In genomic region chr2:88126772-88127637, GRCh38 we compare ENCODE assay signal across 33 cellular contexts. TPM values are rescaled to one million over a fixed set of nuclear protein-coding genes. Genes with fewer than 3 reads are reported as not detected.
"Had no signal": no experiment of that assay in that cellular context is flagged by ENCODE, and none has a peak within 500 bp of the region (broad histone marks: within the 10 kb centered on the region; RNA-seq: fewer than 3 reads in every experiment).

No MANE protein-coding gene starts in this region.

- H3K4me3 ChIP-seq: lower lobe of right lung, ovary, sigmoid colon, testis, uterus had no signal

- H3K4me1 Mint-ChIP-seq: activated CD8-positive, alpha-beta memory T cell treated with anti-CD3 and anti-CD28 coated beads, Interleukin-2, amount 10 ng/mL, durations not matched to agents 7 days and 5 days; immature natural killer cell; nephron had no signal

- H3K27ac ChIP-seq: brain microvascular endothelial cell, lower lobe of right lung, neutrophil, ovary, sigmoid colon, testis, uterus had no signal

- H3K4me1 ChIP-seq: lower lobe of right lung, sigmoid colon, testis, uterus had no signal

- H3K4me3 Mint-ChIP-seq: activated CD4-positive, alpha-beta T cell treated with anti-CD3 and anti-CD28 coated beads for 36 hours; activated CD8-positive, alpha-beta memory T cell treated with anti-CD3 and anti-CD28 coated beads, Interleukin-2, amount 10 ng/mL, durations not matched to agents 7 days and 5 days; activated CD8-positive, alpha-beta T cell treated with anti-CD3 and anti-CD28 coated beads, Interleukin-2, amount 10 ng/mL, durations not matched to agents 7 days and 5 days; activated T-cell treated with anti-CD3 and anti-CD28 coated beads, Interleukin-2, amount 50 U/mL, for 72 hours; immature natural killer cell; nephron; T-helper 2 cell treated with Interferon-gamma antibody and Interleukin-4, amounts not matched to agents 5 μg/mL and 100 μg/mL, for 36 hours had no signal

- H3K27me3 ChIP-seq: brain microvascular endothelial cell, ovary, sigmoid colon, testis, uterus had no signal

- H3K27ac Mint-ChIP-seq: activated CD4-positive, alpha-beta T cell treated with anti-CD3 and anti-CD28 coated beads for 36 hours; activated CD8-positive, alpha-beta memory T cell treated with anti-CD3 and anti-CD28 coated beads, Interleukin-2, amount 10 ng/mL, durations not matched to agents 7 days and 5 days; activated CD8-positive, alpha-beta T cell treated with anti-CD3 and anti-CD28 coated beads, Interleukin-2, amount 10 ng/mL, durations not matched to agents 7 days and 5 days; activated T-cell treated with anti-CD3 and anti-CD28 coated beads, Interleukin-2, amount 50 U/mL, for 72 hours; immature natural killer cell; nephron; T-helper 2 cell treated with Interferon-gamma antibody and Interleukin-4, amounts not matched to agents 5 μg/mL and 100 μg/mL, for 36 hours had no signal

- H3K36me3 Mint-ChIP-seq: activated CD8-positive, alpha-beta memory T cell treated with anti-CD3 and anti-CD28 coated beads, Interleukin-2, amount 10 ng/mL, durations not matched to agents 7 days and 5 days; immature natural killer cell had no signal

- H3K36me3 ChIP-seq: brain microvascular endothelial cell, lower lobe of right lung, neutrophil, ovary, sigmoid colon, uterus had no signal

- DNase-seq: activated CD4-positive, alpha-beta T cell treated with anti-CD3 and anti-CD28 coated beads for 36 hours; activated CD4-positive, CD25-positive, alpha-beta regulatory T cell; activated CD8-positive, alpha-beta memory T cell treated with anti-CD3 and anti-CD28 coated beads, Interleukin-2, amount 10 ng/mL, durations not matched to agents 7 days and 5 days; activated CD8-positive, alpha-beta T cell treated with anti-CD3 and anti-CD28 coated beads, Interleukin-2, amount 10 ng/mL, durations not matched to agents 7 days and 5 days; activated effector memory CD4-positive, alpha-beta T cell treated with Interleukin-2 at 50 U/mL for 16 hours; activated naive CD4-positive, alpha-beta T cell treated with anti-CD3 and anti-CD28 coated beads, Interleukin-2, amount 50 U/mL, for 16 hours; activated T-cell treated with anti-CD3 and anti-CD28 coated beads, Interleukin-2, amount 50 U/mL, for 72 hours; amniotic stem cell; brain microvascular endothelial cell; cortex of kidney; foreskin fibroblast; hypothalamus; immature natural killer cell; lower lobe of right lung; mesenchymal stem cell; ovary; retina; sigmoid colon; stimulated activated CD4-positive, alpha-beta T cell treated with anti-CD3 and anti-CD28 coated beads, Interleukin-15, amount 100 ng/mL, for 24 hours; stimulated activated naive CD4-positive, alpha-beta T cell treated with Interleukin-2 at 50 U/mL for 16 hours; T-helper 1 cell; testis; trophoblast cell; uterus had no signal

- H3K9me3 ChIP-seq: lower lobe of right lung, neutrophil, ovary, sigmoid colon, testis, uterus had no signal

- ATAC-seq: activated CD4-positive, alpha-beta T cell treated with anti-CD3 and anti-CD28 coated beads for 36 hours; activated CD8-positive, alpha-beta memory T cell treated with anti-CD3 and anti-CD28 coated beads, Interleukin-2, amount 10 ng/mL, durations not matched to agents 7 days and 5 days; activated CD8-positive, alpha-beta T cell treated with anti-CD3 and anti-CD28 coated beads, Interleukin-2, amount 10 ng/mL, durations not matched to agents 7 days and 5 days; activated T-cell treated with anti-CD3 and anti-CD28 coated beads, Interleukin-2, amount 50 U/mL, for 72 hours; lower lobe of right lung had no signal

- H3K9me3 Mint-ChIP-seq: activated T-cell treated with anti-CD3 and anti-CD28 coated beads, Interleukin-2, amount 50 U/mL, for 72 hours; immature natural killer cell; nephron; T-helper 2 cell treated with Interferon-gamma antibody and Interleukin-4, amounts not matched to agents 5 μg/mL and 100 μg/mL, for 36 hours had no signal

RNA-seq across cellular contexts. Expression of gene FABP1, which starts 0.9 kb away (rescaled TPM):
- total RNA-seq: activated CD4-positive, alpha-beta T cell treated with anti-CD3 and anti-CD28 coated beads for 36 hours; activated CD8-positive, alpha-beta memory T cell treated with anti-CD3 and anti-CD28 coated beads, Interleukin-2, amount 10 ng/mL, durations not matched to agents 7 days and 5 days; activated CD8-positive, alpha-beta T cell treated with anti-CD3 and anti-CD28 coated beads, Interleukin-2, amount 10 ng/mL, durations not matched to agents 7 days and 5 days; activated T-cell treated with anti-CD3 and anti-CD28 coated beads, Interleukin-2, amount 50 U/mL, for 72 hours; astrocyte; cardiac septum; endothelial cell of umbilical vein; kidney epithelial cell; lower lobe of right lung had no signal

RNA-seq across cellular contexts. Expression of gene THNSL2, which starts 43.1 kb away (rescaled TPM):
- total RNA-seq: activated CD8-positive, alpha-beta T cell treated with anti-CD3 and anti-CD28 coated beads, Interleukin-2, amount 10 ng/mL, durations not matched to agents 7 days and 5 days had no signal

RNA-seq across cellular contexts. Expression of gene SMYD1, which starts 59.4 kb away (rescaled TPM):
- total RNA-seq: activated CD4-positive, alpha-beta T cell treated with anti-CD3 and anti-CD28 coated beads for 36 hours; activated CD8-positive, alpha-beta memory T cell treated with anti-CD3 and anti-CD28 coated beads, Interleukin-2, amount 10 ng/mL, durations not matched to agents 7 days and 5 days; activated CD8-positive, alpha-beta T cell treated with anti-CD3 and anti-CD28 coated beads, Interleukin-2, amount 10 ng/mL, durations not matched to agents 7 days and 5 days; activated T-cell treated with anti-CD3 and anti-CD28 coated beads, Interleukin-2, amount 50 U/mL, for 72 hours; astrocyte; endothelial cell of umbilical vein; kidney epithelial cell; left lobe of liver; lower lobe of right lung; progenitor cell of endocrine pancreas had no signal
